Comparison of ENCODE assay signal across 1 cellular context in the genomic region with DNA sequence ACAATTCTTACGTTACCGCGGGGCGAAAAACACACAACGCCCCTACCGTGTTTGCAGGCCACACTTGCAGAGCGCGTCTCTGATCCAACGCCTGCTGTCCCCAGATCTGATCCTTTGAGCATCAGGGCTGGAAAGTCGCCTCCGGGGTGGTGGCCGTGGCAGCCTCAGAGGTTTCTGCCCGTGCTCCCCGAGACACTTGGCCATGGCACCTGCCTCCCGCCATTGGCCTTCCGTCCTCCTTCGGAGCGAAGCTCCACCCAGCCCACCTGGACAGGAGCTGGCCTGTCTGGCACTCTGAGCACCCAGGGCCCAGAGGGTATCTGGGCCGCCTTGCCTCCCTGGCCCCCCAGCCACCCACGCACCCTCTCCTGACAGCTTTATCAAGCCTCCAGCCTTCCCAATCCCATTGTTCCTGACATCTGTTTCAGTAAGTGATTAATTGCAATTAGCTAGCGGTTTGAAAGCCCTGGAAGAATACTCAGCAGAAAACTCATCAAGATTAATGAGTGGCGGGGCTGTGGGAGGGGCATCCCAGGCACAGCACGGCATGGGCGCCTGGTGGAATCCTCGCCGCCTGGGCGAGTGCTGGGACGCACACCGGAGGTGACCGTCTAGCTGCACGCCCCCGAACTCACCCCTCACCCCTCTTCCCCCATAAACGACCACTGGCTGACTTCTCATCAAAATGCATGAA.
TF ChIP-seq lines count a peak whose summit lies in the region.

No MANE protein-coding gene starts in this region.

TF ChIP-seq in HepG2, 621 proteins besides CTCF, POLR2A, EP300 and RAD21 (continued from another document):
- TF ChIP-seq, protein P1, sequence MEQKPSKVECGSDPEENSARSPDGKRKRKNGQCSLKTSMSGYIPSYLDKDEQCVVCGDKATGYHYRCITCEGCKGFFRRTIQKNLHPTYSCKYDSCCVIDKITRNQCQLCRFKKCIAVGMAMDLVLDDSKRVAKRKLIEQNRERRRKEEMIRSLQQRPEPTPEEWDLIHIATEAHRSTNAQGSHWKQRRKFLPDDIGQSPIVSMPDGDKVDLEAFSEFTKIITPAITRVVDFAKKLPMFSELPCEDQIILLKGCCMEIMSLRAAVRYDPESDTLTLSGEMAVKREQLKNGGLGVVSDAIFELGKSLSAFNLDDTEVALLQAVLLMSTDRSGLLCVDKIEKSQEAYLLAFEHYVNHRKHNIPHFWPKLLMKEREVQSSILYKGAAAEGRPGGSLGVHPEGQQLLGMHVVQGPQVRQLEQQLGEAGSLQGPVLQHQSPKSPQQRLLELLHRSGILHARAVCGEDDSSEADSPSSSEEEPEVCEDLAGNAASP (CRISPR knock-in tag; IDR thresholded peaks at IDR 0.05; ENCODE audit: borderline replicate concordance): no peak
- no peak for TF ChIP-seq ISL2 (CRISPR knock-in tag; IDR thresholded peaks at IDR 0.05)
